ENCODE assay signal across 9 cellular contexts in the genomic region with DNA sequence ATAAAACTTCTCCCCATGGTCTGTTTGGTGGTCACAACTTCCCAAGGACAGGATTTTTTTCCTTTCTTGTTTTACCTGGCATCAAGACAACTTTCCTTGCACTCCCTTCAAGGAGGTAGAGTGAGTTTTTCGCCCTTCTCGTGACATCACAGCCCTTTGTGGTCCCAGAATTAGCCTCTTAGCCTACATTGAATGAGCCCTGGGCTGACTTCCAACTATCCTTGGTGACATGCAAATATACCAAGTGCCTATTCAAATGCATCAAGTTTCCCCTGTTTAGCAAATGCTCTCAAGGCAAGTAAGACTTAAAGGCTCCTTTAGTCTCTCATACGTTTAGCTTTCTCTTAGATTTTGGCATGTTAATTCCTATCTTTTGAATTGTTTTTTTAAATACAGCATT. TPM values are rescaled to one million over a fixed set of nuclear protein-coding genes. Genes with fewer than 3 reads are reported as not detected.
DNase-seq lines count a peak whose midpoint lies in the region; ATAC-seq and TF ChIP-seq lines count a peak whose summit lies in the region.
"Had no signal": no experiment of that assay in that cellular context is flagged by ENCODE, and none has a peak within 500 bp of the region (broad histone marks: within the 10 kb centered on the region; RNA-seq: fewer than 3 reads in every experiment).

No MANE protein-coding gene starts in this region.

- H3K27ac ChIP-seq in CD8-positive, alpha-beta T cell (ENCODE audit: low read depth, low read length), result no peak overlapping the region
- H3K27ac ChIP-seq: esophagus muscularis mucosa had no signal

- no peak for DNase-seq in CD8-positive, alpha-beta T cell
- DNase-seq in central memory CD8-positive, alpha-beta T cell (ENCODE audit: low spot score in 2 of 2), result no peak
- DNase-seq in dedifferentiated amniotic fluid mesenchymal stem cell (ENCODE audit: extremely low spot score), result no peak
- no peak for DNase-seq in effector CD4-positive, alpha-beta T cell
- DNase-seq in Ammon's horn (ENCODE audit: low spot score), result no peak
- DNase-seq in AG08396 (ENCODE audit: low spot score), result no peak

- peaks cover 29% of the 10 kb centered on the region for H3K36me3 Mint-ChIP-seq in CD8-positive, alpha-beta T cell
- peaks cover 29% of the 10 kb centered on the region for H3K36me3 Mint-ChIP-seq in central memory CD8-positive, alpha-beta T cell (ENCODE audit: insufficient read depth)

- H3K4me1 Mint-ChIP-seq in CD8-positive, alpha-beta T cell (ENCODE audit: low read depth), result peaks cover 70% of the 10 kb centered on the region
- peaks cover 73% of the 10 kb centered on the region for H3K4me1 Mint-ChIP-seq in central memory CD8-positive, alpha-beta T cell

- CTCF ChIA-PET in CD8-positive, alpha-beta T cell (lab: Charles Lee), result interaction anchor here (1.0 to 1.4 kb wide), 2 partner anchors 80 to 181 kb away, joined by 3 read pairs; no protein-coding TSS in a partner anchor

- peak overlapping the region; percentile 12 for H3K27ac Mint-ChIP-seq in CD8-positive, alpha-beta T cell
- peak overlapping the region; percentile 6 for H3K27ac Mint-ChIP-seq in central memory CD8-positive, alpha-beta T cell (ENCODE audit: low read depth)

- POLR2A ChIA-PET in CD8-positive, alpha-beta T cell (lab: Charles Lee), result interaction anchor here (0.6 to 2.0 kb wide), 2 partner anchors 33 to 57 kb away, joined by 3 to 9 read pairs; no protein-coding TSS in a partner anchor

- no peak overlapping the region for H3K4me3 Mint-ChIP-seq in CD8-positive, alpha-beta T cell
- H3K4me3 Mint-ChIP-seq in central memory CD8-positive, alpha-beta T cell, result peak overlapping the region; percentile 10

- intact Hi-C loops in CD8-positive, alpha-beta T cell (cut with DNase I, micrococcal nuclease), result loop anchor here in 1 of 2 experiments (10.0 kb wide), 1 partner anchor 274 kb away; a partner anchor contains a TSS

- H3K4me1 ChIP-seq in CD8-positive, alpha-beta T cell (ENCODE audit: insufficient read depth, low read length), result peaks cover 27% of the 10 kb centered on the region

- no peaks in the 10 kb centered on the region for H3K27me3 Mint-ChIP-seq in CD8-positive, alpha-beta T cell (ENCODE audit: low read depth)
- no peaks in the 10 kb centered on the region for H3K27me3 Mint-ChIP-seq in central memory CD8-positive, alpha-beta T cell

- no peaks in the 10 kb centered on the region for H3K36me3 ChIP-seq in CD8-positive, alpha-beta T cell (ENCODE audit: insufficient read depth, low read length)
- H3K36me3 ChIP-seq: esophagus muscularis mucosa had no signal

- no peak overlapping the region for H3K4me3 ChIP-seq in CD8-positive, alpha-beta T cell (ENCODE audit: low read depth, low read length)
- H3K4me3 ChIP-seq: esophagus muscularis mucosa had no signal

- H3K9me3 ChIP-seq in CD8-positive, alpha-beta T cell (ENCODE audit: low read length), result no peaks in the 10 kb centered on the region

- H3K9me3 Mint-ChIP-seq in CD8-positive, alpha-beta T cell, result peaks cover 3% of the 10 kb centered on the region
- no peaks in the 10 kb centered on the region for H3K9me3 Mint-ChIP-seq in central memory CD8-positive, alpha-beta T cell

- no peak for ATAC-seq in CD8-positive, alpha-beta T cell
- ATAC-seq in GM19463 (IDR thresholded peaks at IDR 0.05; ENCODE audit: unreplicated experiment), result peak; percentile 88
- peak; percentile 71 for ATAC-seq in HG03457 (IDR thresholded peaks at IDR 0.05; ENCODE audit: unreplicated experiment)
- ATAC-seq in central memory CD8-positive, alpha-beta T cell (replicated peaks; ENCODE audit: extremely low read depth, poor library complexity, severe bottlenecking), result no peak

- no peaks in the 10 kb centered on the region for H3K27me3 ChIP-seq in CD8-positive, alpha-beta T cell (ENCODE audit: insufficient read depth, low read length)

- no peak for TF ChIP-seq CTCF in CD8-positive, alpha-beta T cell (IDR thresholded peaks at IDR 0.05)

RNA-seq across cellular contexts. Expression of a gene that starts 36.6 kb away (rescaled TPM):
- 100 to 1,000 TPM; 132 TPM for total RNA-seq in CD8-positive, alpha-beta T cell

Comparison
In these comparisons a context has a peak if more than half of its experiments do, and no peak if none do; other contexts are left out.
1. ATAC-seq: peak in GM19463 (single experiment) and HG03457 (single experiment); none in CD8-positive, alpha-beta T cell (single experiment) and central memory CD8-positive, alpha-beta T cell (single experiment).